ENCODE assay signal across 1 cellular context in genomic region chrX:41421071-41421729, GRCh38.
TF ChIP-seq lines count a peak whose summit lies in the region.

No MANE protein-coding gene starts in this region.

TF ChIP-seq in SK-N-SH, 30 proteins besides CTCF, POLR2A, EP300 and RAD21 (continued from another document):
- TF ChIP-seq, protein P1, sequence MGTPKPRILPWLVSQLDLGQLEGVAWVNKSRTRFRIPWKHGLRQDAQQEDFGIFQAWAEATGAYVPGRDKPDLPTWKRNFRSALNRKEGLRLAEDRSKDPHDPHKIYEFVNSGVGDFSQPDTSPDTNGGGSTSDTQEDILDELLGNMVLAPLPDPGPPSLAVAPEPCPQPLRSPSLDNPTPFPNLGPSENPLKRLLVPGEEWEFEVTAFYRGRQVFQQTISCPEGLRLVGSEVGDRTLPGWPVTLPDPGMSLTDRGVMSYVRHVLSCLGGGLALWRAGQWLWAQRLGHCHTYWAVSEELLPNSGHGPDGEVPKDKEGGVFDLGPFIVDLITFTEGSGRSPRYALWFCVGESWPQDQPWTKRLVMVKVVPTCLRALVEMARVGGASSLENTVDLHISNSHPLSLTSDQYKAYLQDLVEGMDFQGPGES (IDR thresholded peaks at IDR 0.05; ENCODE audit: low read depth, low read length) = no peak
- TF ChIP-seq TAF1 (IDR thresholded peaks at IDR 0.05; ENCODE audit: borderline replicate concordance, low read depth, low read length) (no peak), FOXJ3 (CRISPR knock-in tag; IDR thresholded peaks at IDR 0.05) (no peak), MXI1 (IDR thresholded peaks at IDR 0.05; ENCODE audit: low read depth, low read length) (no peak), SIN3A (IDR thresholded peaks at IDR 0.05; ENCODE audit: borderline replicate concordance, low read depth, low read length) (no peak)
- TF ChIP-seq, protein P2, sequence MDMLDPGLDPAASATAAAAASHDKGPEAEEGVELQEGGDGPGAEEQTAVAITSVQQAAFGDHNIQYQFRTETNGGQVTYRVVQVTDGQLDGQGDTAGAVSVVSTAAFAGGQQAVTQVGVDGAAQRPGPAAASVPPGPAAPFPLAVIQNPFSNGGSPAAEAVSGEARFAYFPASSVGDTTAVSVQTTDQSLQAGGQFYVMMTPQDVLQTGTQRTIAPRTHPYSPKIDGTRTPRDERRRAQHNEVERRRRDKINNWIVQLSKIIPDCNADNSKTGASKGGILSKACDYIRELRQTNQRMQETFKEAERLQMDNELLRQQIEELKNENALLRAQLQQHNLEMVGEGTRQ (IDR thresholded peaks at IDR 0.05; ENCODE audit: borderline replicate concordance, low read depth, low read length) = no peak
